Comparison of ENCODE assay signal across 13 cellular contexts in genomic region chr16:30341971-30342370, GRCh38. TPM values are rescaled to one million over a fixed set of nuclear protein-coding genes. Genes with fewer than 3 reads are reported as not detected.
DNase-seq lines count a peak whose midpoint lies in the region; ATAC-seq, FAIRE-seq and TF ChIP-seq lines count a peak whose summit lies in the region.
"Not testable (repeated sequence)": the region's sequence is repeated elsewhere in the genome, so short reads cannot be mapped to it uniquely, and the experiment has no call there.
"Had no signal": no experiment of that assay in that cellular context is flagged by ENCODE, and none has a peak within 500 bp of the region (broad histone marks: within the 10 kb centered on the region; RNA-seq: fewer than 3 reads in every experiment).

No MANE protein-coding gene starts in this region.

- not testable (repeated sequence) for H3K27me3 ChIP-seq in MM.1S (replicated peaks; ENCODE audit: insufficient read depth, low read length); adipocyte (replicated peaks; ENCODE audit: control insufficient read depth, insufficient read depth, low read length); neural progenitor cell

- not testable (repeated sequence) for H3K4me1 Mint-ChIP-seq in HFFc6 (ENCODE audit: low read depth); neural progenitor cell

- H3F3A ChIP-seq in MM.1S (ENCODE audit: insufficient read depth, low read length); neural progenitor cell (ENCODE audit: low read depth): not testable (repeated sequence)

- TF ChIP-seq EP300 in A549 (IDR thresholded peaks at IDR 0.05), result not testable (repeated sequence)

- TSS peak; percentile 36 for BruUV-seq in OCI-LY7 (replicated peaks; lab: Mats Ljungman, UMichigan)

- FAIRE-seq in A549 (lab: Jason Lieb, UNC), result not testable (repeated sequence)

- not testable (repeated sequence) for H3K4me1 ChIP-seq in A549; adipocyte (ENCODE audit: control insufficient read depth, insufficient read depth, low read length); neural progenitor cell
- H3K4me1 ChIP-seq in MM.1S (ENCODE audit: low read length) (peaks cover 14% of the 10 kb centered on the region), OCI-LY7 (ENCODE audit: insufficient read depth, low read length, poor library complexity, severe bottlenecking) (peaks cover 38% of the 10 kb centered on the region)

- not testable (repeated sequence) for H3K27me3 Mint-ChIP-seq in HFFc6 (ENCODE audit: insufficient read depth); neural progenitor cell (ENCODE audit: insufficient read depth, low read depth)

- H3K79me2 ChIP-seq in MM.1S (ENCODE audit: low read length); neural progenitor cell (ENCODE audit: low read depth): not testable (repeated sequence)
- peaks cover 61% of the 10 kb centered on the region for H3K79me2 ChIP-seq in OCI-LY7 (ENCODE audit: insufficient read depth, low read depth, low read length)

- TF ChIP-seq POLR2A in A549 (IDR thresholded peaks at IDR 0.05; ENCODE audit: low read length), result not testable (repeated sequence)

- POLR2A ChIA-PET in A549 (lab: Yijun Ruan, JAX), result not testable (repeated sequence)
- POLR2A ChIA-PET in OCI-LY7 (lab: Charles Lee), result interaction anchor here (0.6 to 3.4 kb wide), 5 partner anchors 12 to 215 kb away, joined by 3 to 18 read pairs (median 6); partner anchors contain the start of genes CD2BP2, SEPTIN1 and TBC1D10B

- not testable (repeated sequence) for H3K36me3 Mint-ChIP-seq in HFFc6 (ENCODE audit: low read depth); neural progenitor cell

- intact Hi-C loops in OCI-LY7 (cut with micrococcal nuclease; ENCODE audit: unreplicated experiment), result loop anchor here (1.0 to 2.0 kb wide), 2 partner anchors 29 to 67 kb away; partner anchors contain the start of gene TBC1D10B

- H4K20me1 ChIP-seq in MM.1S (ENCODE audit: insufficient read depth, low read length); OCI-LY7 (ENCODE audit: insufficient read depth, low read length); neural progenitor cell (ENCODE audit: low read depth): not testable (repeated sequence)

- not testable (repeated sequence) for H3K4me2 ChIP-seq in A549; MM.1S (ENCODE audit: low read depth, low read length); neural progenitor cell
- H3K4me2 ChIP-seq in OCI-LY7 (ENCODE audit: low read length), result peak overlapping the region; percentile 90

- WGBS in A549 (ENCODE audit: missing lambda C conversion rate), result 89% methylated on average over 8 of the region's 8 CpGs

- TF ChIP-seq CTCF in A549 (IDR thresholded peaks at IDR 0.05); neural progenitor cell (IDR thresholded peaks at IDR 0.05): not testable (repeated sequence)
- TF ChIP-seq CTCF in HFFc6 (IDR thresholded peaks at IDR 0.05), result peak; percentile 49; the same call in 1 of the 2 replicates
- TF ChIP-seq CTCF in MM.1S (IDR thresholded peaks at IDR 0.05; ENCODE audit: low read length), result 0 out of 2 replicates have a peak, but pooled peaks have one; percentile 7
- peak; percentile 68 for TF ChIP-seq CTCF in OCI-LY7 (conservative IDR thresholded peaks at IDR 0.05; ENCODE audit: low read length)
- TF ChIP-seq CTCF in epithelial cell of esophagus (IDR thresholded peaks at IDR 0.05; ENCODE audit: insufficient read depth, low read depth, low read length, missing control alignments), result peak; percentile 12

- not testable (repeated sequence) for H3K4me3 ChIP-seq in A549; MM.1S (ENCODE audit: low read length); adipocyte (ENCODE audit: low read length); epithelial cell of esophagus (ENCODE audit: low read length); neural progenitor cell
- peak overlapping the region; percentile 82 for H3K4me3 ChIP-seq in OCI-LY7 (ENCODE audit: low read depth, low read length, poor library complexity, severe bottlenecking)

- not testable (repeated sequence) for TF ChIP-seq RAD21 in A549 (conservative IDR thresholded peaks at IDR 0.05 in 1 of 2, IDR thresholded peaks at IDR 0.05 in 1 of 2)

- H2AFZ ChIP-seq in MM.1S (ENCODE audit: low read length); OCI-LY7 (ENCODE audit: low read length); neural progenitor cell (replicated peaks): not testable (repeated sequence)

- CTCF ChIA-PET in A549 (lab: Yijun Ruan, JAX), result interaction anchor here (0.8 to 0.9 kb wide), 3 partner anchors 9 to 67 kb away, joined by 3 to 5 read pairs (median 3); no protein-coding TSS in a partner anchor
- CTCF ChIA-PET in OCI-LY7 (lab: Charles Lee; ENCODE audit: unreplicated experiment), result interaction anchor here (1.0 to 1.5 kb wide), 4 partner anchors 8 to 29 kb away, joined by 3 to 6 read pairs (median 4); no protein-coding TSS in a partner anchor

- not testable (repeated sequence) for H3K27ac ChIP-seq in A549; MM.1S (ENCODE audit: low read length); neural progenitor cell
- peak overlapping the region; percentile 92 for H3K27ac ChIP-seq in OCI-LY7 (ENCODE audit: low read depth, low read length, poor library complexity, severe bottlenecking)

- not testable (repeated sequence) for DNase-seq in A549 (ENCODE audit: low read depth in 1 of 2, low spot score in 1 of 2); HFFc6; adipocyte (ENCODE audit: low read depth); epithelial cell of esophagus (ENCODE audit: low read depth); neural progenitor cell (ENCODE audit: low spot score)
- DNase-seq in DMS 273 (lab: John Stamatoyannopoulos, UW; ENCODE audit: unreplicated experiment) (peak; percentile 31), MM.1S (peak; percentile 13), OCI-LY7 (ENCODE audit: low spot score) (peak; percentile 59)

- H3K9ac ChIP-seq in MM.1S (ENCODE audit: low read length); neural progenitor cell: not testable (repeated sequence)
- H3K9ac ChIP-seq in adipocyte (ENCODE audit: low read length), result peak overlapping the region; percentile 1

- not testable (repeated sequence) for H3K4me3 Mint-ChIP-seq in HFFc6, neural progenitor cell

- H3K36me3 ChIP-seq in MM.1S (replicated peaks; ENCODE audit: insufficient read depth, low read length); adipocyte (ENCODE audit: control insufficient read depth, insufficient read depth, low read length, severe bottlenecking); neural progenitor cell: not testable (repeated sequence)
- H3K36me3 ChIP-seq in OCI-LY7 (ENCODE audit: insufficient read depth, low read length), result peaks cover 40% of the 10 kb centered on the region

- not testable (repeated sequence) for H3K27ac Mint-ChIP-seq in HFFc6
- H3K27ac Mint-ChIP-seq in neural progenitor cell, result peak overlapping the region; percentile 63

- peak; percentile 16 to 45; a peak in 3 of 6 replicates for ATAC-seq in A549

- H3K9me3 Mint-ChIP-seq in HFFc6, neural progenitor cell: not testable (repeated sequence)

- not testable (repeated sequence) for H3K9me2 ChIP-seq in MM.1S (replicated peaks; ENCODE audit: insufficient read depth, low read length); OCI-LY7 (ENCODE audit: insufficient read depth, low read length)

- not testable (repeated sequence) for H3K9me3 ChIP-seq in A549; MM.1S (replicated peaks; ENCODE audit: insufficient read depth, low read length); OCI-LY7 (ENCODE audit: low read length); adipocyte (ENCODE audit: control insufficient read depth, low read length); neural progenitor cell (ENCODE audit: low read depth)

RNA-seq across cellular contexts. Expression of gene CD2BP2, which starts 13.1 kb away (rescaled TPM):
- polyA plus RNA-seq in A549 (2011; rRNA removed), result 33.9 and 35.6 TPM in 2 replicates
- 29.0 and 31.3 TPM in 2 replicates for polyA plus RNA-seq in A549 (2012; cell fraction: cytosol; rRNA removed)
- 60.8 and 84.7 TPM in 2 replicates for polyA plus RNA-seq in A549 (2012; cell fraction: nucleus; rRNA removed)
- 48.5 to 54.5 TPM (median 54.0 TPM) in 3 replicates for polyA plus RNA-seq in A549 (2017; fragmentation: RNase III; extraction: RNeasy Plus Mini Kit Qiagen cat#74134 plus additional on column Dnase treatment)
- 29.2 and 30.8 TPM in 2 replicates for polyA minus RNA-seq in A549 (2011; rRNA and poly(A)+ RNA removed)
- 10 to 100 TPM; 76.2 to 91.0 (median 80.4) TPM for total RNA-seq in HFFc6 (2021; fragmentation: NEBNext Ultra II Directional; extraction: Animal tissue kit (Norgen Biotek cat#: 25700))
- total RNA-seq in OCI-LY7 (2014; rRNA removed; shearing (Covaris generic)), result 69.2 and 94.7 TPM in 2 replicates
- 87.8 and 111 TPM in 2 replicates for total RNA-seq in OCI-LY7 (2022)
- total RNA-seq in neural progenitor cell (ENCODE audit: low replicate concordance), result 30.4 and 55.1 TPM in 2 replicates

RNA-seq across cellular contexts. Expression of gene TBC1D10B, which starts 28.3 kb away (rescaled TPM):
- polyA plus RNA-seq in A549 (2011; rRNA removed), result 10.9 and 12.6 TPM in 2 replicates
- polyA plus RNA-seq in A549 (2012; cell fraction: cytosol; rRNA removed), result 19.3 and 22.4 TPM in 2 replicates
- polyA plus RNA-seq in A549 (2012; cell fraction: nucleus; rRNA removed), result 35.7 and 37.3 TPM in 2 replicates
- polyA plus RNA-seq in A549 (2017; fragmentation: RNase III; extraction: RNeasy Plus Mini Kit Qiagen cat#74134 plus additional on column Dnase treatment), result 21.5 to 24.0 TPM (median 23.2 TPM) in 3 replicates
- 21.7 and 27.9 TPM in 2 replicates for polyA minus RNA-seq in A549 (2011; rRNA and poly(A)+ RNA removed)
- 10 to 100 TPM; 44.6 to 51.6 (median 46.3) TPM for total RNA-seq in HFFc6 (2021; fragmentation: NEBNext Ultra II Directional; extraction: Animal tissue kit (Norgen Biotek cat#: 25700))
- 38.6 and 44.9 TPM in 2 replicates for total RNA-seq in OCI-LY7 (2014; rRNA removed; shearing (Covaris generic))
- total RNA-seq in OCI-LY7 (2022), result 74.8 and 78.6 TPM in 2 replicates
- total RNA-seq in neural progenitor cell (ENCODE audit: low replicate concordance), result 8.2 and 23.4 TPM in 2 replicates

RNA-seq across cellular contexts. Expression of gene MYL11, which starts 32.6 kb away (rescaled TPM):
- polyA plus RNA-seq in A549 (2011; rRNA removed), result not detected in 2 replicates
- 0.38 and 0.45 TPM in 2 replicates for polyA plus RNA-seq in A549 (2012; cell fraction: cytosol; rRNA removed)
- not detected in 2 replicates for polyA plus RNA-seq in A549 (2012; cell fraction: nucleus; rRNA removed)
- 0.46 to 0.70 TPM (median 0.55 TPM) in 3 replicates for polyA plus RNA-seq in A549 (2017; fragmentation: RNase III; extraction: RNeasy Plus Mini Kit Qiagen cat#74134 plus additional on column Dnase treatment)
- not detected in 2 replicates for polyA minus RNA-seq in A549 (2011; rRNA and poly(A)+ RNA removed)
- total RNA-seq in HFFc6 (2021; fragmentation: NEBNext Ultra II Directional; extraction: Animal tissue kit (Norgen Biotek cat#: 25700)), result 1 to 10 TPM in 1 of 6 experiments, under 1 TPM in 2, not detected in 3; 0.77 to 1.2 (median 0.82) TPM
- 3.2 and 3.3 TPM in 2 replicates for total RNA-seq in OCI-LY7 (2014; rRNA removed; shearing (Covaris generic))
- 1.7 and 3.9 TPM in 2 replicates for total RNA-seq in OCI-LY7 (2022)
- total RNA-seq in neural progenitor cell (ENCODE audit: low replicate concordance), result 0.68 and 4.1 TPM in 2 replicates
- total RNA-seq: B cell, HT1080, Right ventricle myocardium superior, RPMI7951, SK-MEL-5 had no signal

RNA-seq across cellular contexts. Expression of gene SEPTIN1, which starts 40.4 kb away (rescaled TPM):
- polyA plus RNA-seq in A549 (2011; rRNA removed) (0.13 and 0.17 TPM in 2 replicates), A549 (2017; fragmentation: RNase III; extraction: RNeasy Plus Mini Kit Qiagen cat#74134 plus additional on column Dnase treatment) (0.58 to 0.73 TPM (median 0.65 TPM) in 3 replicates)
- polyA plus RNA-seq in A549 (2012; cell fraction: cytosol; rRNA removed), result 0.75 and 0.91 TPM in 2 replicates
- polyA plus RNA-seq in A549 (2012; cell fraction: nucleus; rRNA removed), result 0.54 and 0.69 TPM in 2 replicates
- not detected in 2 replicates for polyA minus RNA-seq in A549 (2011; rRNA and poly(A)+ RNA removed)
- 1 to 10 TPM; 1.5 to 2.8 (median 1.8) TPM for total RNA-seq in HFFc6 (2021; fragmentation: NEBNext Ultra II Directional; extraction: Animal tissue kit (Norgen Biotek cat#: 25700))
- 126 and 133 TPM in 2 replicates for total RNA-seq in OCI-LY7 (2014; rRNA removed; shearing (Covaris generic))
- total RNA-seq in OCI-LY7 (2022) (171 and 181 TPM in 2 replicates), neural progenitor cell (ENCODE audit: low replicate concordance) (1.1 TPM in 1 of 2 replicates, not detected in the other)
- total RNA-seq: RPMI7951, SK-MEL-5 had no signal

RNA-seq across cellular contexts. Expression of gene ZNF48, which starts 53.2 kb away (rescaled TPM):
- 7.0 and 9.3 TPM in 2 replicates for polyA plus RNA-seq in A549 (2011; rRNA removed)
- polyA plus RNA-seq in A549 (2012; cell fraction: cytosol; rRNA removed), result 8.1 and 10.4 TPM in 2 replicates
- polyA plus RNA-seq in A549 (2012; cell fraction: nucleus; rRNA removed), result 12.0 and 13.2 TPM in 2 replicates
- polyA plus RNA-seq in A549 (2017; fragmentation: RNase III; extraction: RNeasy Plus Mini Kit Qiagen cat#74134 plus additional on column Dnase treatment), result 9.1 to 10.4 TPM (median 9.7 TPM) in 3 replicates
- 7.2 and 9.6 TPM in 2 replicates for polyA minus RNA-seq in A549 (2011; rRNA and poly(A)+ RNA removed)
- total RNA-seq in HFFc6 (2021; fragmentation: NEBNext Ultra II Directional; extraction: Animal tissue kit (Norgen Biotek cat#: 25700)), result 1 to 10 TPM; 5.3 to 7.9 (median 6.1) TPM
- 15.7 and 18.8 TPM in 2 replicates for total RNA-seq in OCI-LY7 (2014; rRNA removed; shearing (Covaris generic))
- 16.4 and 17.3 TPM in 2 replicates for total RNA-seq in OCI-LY7 (2022)
- total RNA-seq in neural progenitor cell (ENCODE audit: low replicate concordance), result 39.3 and 41.8 TPM in 2 replicates
